15 cellular contexts compared by ENCODE assay signal in genomic region chr17:50132104-50132794, GRCh38. TPM values are rescaled to one million over a fixed set of nuclear protein-coding genes. Genes with fewer than 3 reads are reported as not detected.
DNase-seq lines count a peak whose midpoint lies in the region; ATAC-seq and TF ChIP-seq lines count a peak whose summit lies in the region.
"Had no signal": no experiment of that assay in that cellular context is flagged by ENCODE, and none has a peak within 500 bp of the region (broad histone marks: within the 10 kb centered on the region; RNA-seq: fewer than 3 reads in every experiment).

No MANE protein-coding gene starts in this region.

- H3K4me3 ChIP-seq in RWPE2 (ENCODE audit: severe bottlenecking) (no peak overlapping the region), testis (no peak overlapping the region)
- H3K4me3 ChIP-seq: spleen, upper lobe of left lung had no signal

- peak overlapping the region; percentile 16 for H3K27ac Mint-ChIP-seq in activated CD8-positive, alpha-beta T cell treated with anti-CD3 and anti-CD28 coated beads, Interleukin-2, amount 10 ng/mL, durations not matched to agents 7 days and 5 days
- no peak overlapping the region for H3K27ac Mint-ChIP-seq in activated CD8-positive, alpha-beta T cell treated with anti-CD3 and anti-CD28 coated beads for 36 hours
- peak overlapping the region; percentile 60 for H3K27ac Mint-ChIP-seq in stimulated activated memory B cell treated with anti-CD40 and anti-IgM and Interleukin-4, amounts not matched to agents 10 μg/mL and 1 μg/mL and 100 μg/mL, for 72 hours
- H3K27ac Mint-ChIP-seq: activated naive CD4-positive, alpha-beta T cell treated with anti-CD3 and anti-CD28 coated beads, Interleukin-2, amount 50 U/mL, for 24 hours had no signal

- no peak overlapping the region for H3K4me3 Mint-ChIP-seq in activated CD8-positive, alpha-beta T cell treated with anti-CD3 and anti-CD28 coated beads, Interleukin-2, amount 10 ng/mL, durations not matched to agents 7 days and 5 days
- no peak overlapping the region for H3K4me3 Mint-ChIP-seq in activated CD8-positive, alpha-beta T cell treated with anti-CD3 and anti-CD28 coated beads for 36 hours
- H3K4me3 Mint-ChIP-seq in stimulated activated memory B cell treated with anti-CD40 and anti-IgM and Interleukin-4, amounts not matched to agents 10 μg/mL and 1 μg/mL and 100 μg/mL, for 72 hours = peak overlapping the region; percentile 3

- TF ChIP-seq CTCF in activated CD8-positive, alpha-beta T cell treated with anti-CD3 and anti-CD28 coated beads for 36 hours (IDR thresholded peaks at IDR 0.05) = no peak
- TF ChIP-seq CTCF in RWPE2 (IDR thresholded peaks at IDR 0.05; ENCODE audit: poor library complexity, severe bottlenecking) (no peak), testis (IDR thresholded peaks at IDR 0.05) (no peak)

- no peaks in the 10 kb centered on the region for H3K9me3 Mint-ChIP-seq in activated CD8-positive, alpha-beta T cell treated with anti-CD3 and anti-CD28 coated beads, Interleukin-2, amount 10 ng/mL, durations not matched to agents 7 days and 5 days (ENCODE audit: insufficient read depth)
- H3K9me3 Mint-ChIP-seq in activated CD8-positive, alpha-beta T cell treated with anti-CD3 and anti-CD28 coated beads for 36 hours = no peaks in the 10 kb centered on the region
- no peaks in the 10 kb centered on the region for H3K9me3 Mint-ChIP-seq in stimulated activated memory B cell treated with anti-CD40 and anti-IgM and Interleukin-4, amounts not matched to agents 10 μg/mL and 1 μg/mL and 100 μg/mL, for 72 hours
- H3K9me3 Mint-ChIP-seq: activated naive CD4-positive, alpha-beta T cell treated with anti-CD3 and anti-CD28 coated beads, Interleukin-2, amount 50 U/mL, for 24 hours had no signal

- H3K9me3 ChIP-seq in RWPE2 (ENCODE audit: severe bottlenecking) = no peaks in the 10 kb centered on the region
- H3K9me3 ChIP-seq in testis = no peaks in the 10 kb centered on the region
- H3K9me3 ChIP-seq: spleen, upper lobe of left lung had no signal

- no peak for ATAC-seq in activated CD8-positive, alpha-beta T cell treated with anti-CD3 and anti-CD28 coated beads, Interleukin-2, amount 10 ng/mL, durations not matched to agents 7 days and 5 days
- no peak for ATAC-seq in activated CD8-positive, alpha-beta T cell treated with anti-CD3 and anti-CD28 coated beads for 36 hours
- ATAC-seq in RWPE2 (ENCODE audit: low read depth) = no peak; the same call in 2 of the 3 replicates
- ATAC-seq in stimulated activated memory B cell treated with anti-CD40 and anti-IgM and Interleukin-4, amounts not matched to agents 10 μg/mL and 1 μg/mL and 100 μg/mL, for 72 hours = no peak

- peak overlapping the region; percentile 19 for H3K27ac ChIP-seq in RWPE2 (ENCODE audit: poor library complexity, severe bottlenecking)
- H3K27ac ChIP-seq in testis = no peak overlapping the region

- intact Hi-C loops in activated CD8-positive, alpha-beta T cell treated with anti-CD3 and anti-CD28 coated beads for 36 hours (cut with micrococcal nuclease) = no loop called here
- intact Hi-C loops in testis (cut with DNase I; ENCODE audit: low total_unique reads) = no loop called here

- H3K36me3 ChIP-seq in RWPE2 (ENCODE audit: low read depth) (peaks cover 20% of the 10 kb centered on the region), testis (ENCODE audit: low read depth, missing control alignments) (no peaks in the 10 kb centered on the region)

- peaks cover 34% of the 10 kb centered on the region for H3K4me1 Mint-ChIP-seq in activated CD8-positive, alpha-beta T cell treated with anti-CD3 and anti-CD28 coated beads, Interleukin-2, amount 10 ng/mL, durations not matched to agents 7 days and 5 days (ENCODE audit: low read depth)
- peaks cover 22% of the 10 kb centered on the region for H3K4me1 Mint-ChIP-seq in activated CD8-positive, alpha-beta T cell treated with anti-CD3 and anti-CD28 coated beads for 36 hours (ENCODE audit: low read depth)
- peaks cover 60% of the 10 kb centered on the region for H3K4me1 Mint-ChIP-seq in stimulated activated memory B cell treated with anti-CD40 and anti-IgM and Interleukin-4, amounts not matched to agents 10 μg/mL and 1 μg/mL and 100 μg/mL, for 72 hours

- WGBS in testis, 2 donors = 76 to 82% methylated on average over 6 of the region's 6 CpGs

- peaks cover 28% of the 10 kb centered on the region for H3K27me3 Mint-ChIP-seq in activated CD8-positive, alpha-beta T cell treated with anti-CD3 and anti-CD28 coated beads, Interleukin-2, amount 10 ng/mL, durations not matched to agents 7 days and 5 days (ENCODE audit: low read depth)
- H3K27me3 Mint-ChIP-seq in activated CD8-positive, alpha-beta T cell treated with anti-CD3 and anti-CD28 coated beads for 36 hours = peaks cover 23% of the 10 kb centered on the region
- H3K27me3 Mint-ChIP-seq in stimulated activated memory B cell treated with anti-CD40 and anti-IgM and Interleukin-4, amounts not matched to agents 10 μg/mL and 1 μg/mL and 100 μg/mL, for 72 hours = peaks cover 11% of the 10 kb centered on the region

- DNase-seq in activated CD8-positive, alpha-beta T cell treated with anti-CD3 and anti-CD28 coated beads, Interleukin-2, amount 10 ng/mL, durations not matched to agents 7 days and 5 days = no peak
- no peak for DNase-seq in activated CD8-positive, alpha-beta T cell treated with anti-CD3 and anti-CD28 coated beads for 36 hours
- DNase-seq in RWPE2 (ENCODE audit: low spot score) (no peak), erythroblast (lab: John Stamatoyannopoulos, UW) (peak; percentile 18 to 23), putamen (ENCODE audit: low spot score) (no peak), testis (no peak), inferior parietal cortex (ENCODE audit: extremely low spot score) (no peak)
- DNase-seq: activated CD4-positive, alpha-beta T cell treated with anti-CD3 and anti-CD28 coated beads, Interleukin-2, amount 50 U/mL, for 1 hour; cortex of kidney; spleen; SW 1271 had no signal

- peaks cover 6% of the 10 kb centered on the region for H3K27me3 ChIP-seq in RWPE2 (ENCODE audit: insufficient read depth, poor library complexity, severe bottlenecking)
- no peaks in the 10 kb centered on the region for H3K27me3 ChIP-seq in testis

- H3K36me3 Mint-ChIP-seq in activated CD8-positive, alpha-beta T cell treated with anti-CD3 and anti-CD28 coated beads, Interleukin-2, amount 10 ng/mL, durations not matched to agents 7 days and 5 days (ENCODE audit: low read depth) = peaks cover 33% of the 10 kb centered on the region
- peaks cover 19% of the 10 kb centered on the region for H3K36me3 Mint-ChIP-seq in activated CD8-positive, alpha-beta T cell treated with anti-CD3 and anti-CD28 coated beads for 36 hours (ENCODE audit: low read depth)
- peaks cover 37% of the 10 kb centered on the region for H3K36me3 Mint-ChIP-seq in stimulated activated memory B cell treated with anti-CD40 and anti-IgM and Interleukin-4, amounts not matched to agents 10 μg/mL and 1 μg/mL and 100 μg/mL, for 72 hours

- peaks cover 6% of the 10 kb centered on the region for H3K4me1 ChIP-seq in RWPE2 (ENCODE audit: insufficient read depth, poor library complexity, severe bottlenecking)
- peaks cover 16% of the 10 kb centered on the region for H3K4me1 ChIP-seq in testis

- TF ChIP-seq POLR2A in erythroblast (IDR thresholded peaks at IDR 0.05; ENCODE audit: low read length) = no peak
- TF ChIP-seq POLR2A in testis (IDR thresholded peaks at IDR 0.05) = no peak

- POLR2A ChIA-PET in activated CD8-positive, alpha-beta T cell treated with anti-CD3 and anti-CD28 coated beads, Interleukin-2, amount 10 ng/mL, durations not matched to agents 7 days and 5 days (lab: Charles Lee) = interaction anchor here (1.1 kb wide), 1 partner anchor 8 kb away, joined by 3 read pairs; no protein-coding TSS in a partner anchor
- POLR2A ChIA-PET in activated CD8-positive, alpha-beta T cell treated with anti-CD3 and anti-CD28 coated beads for 36 hours (lab: Charles Lee) = interaction anchor here (1.2 to 3.3 kb wide), 5 partner anchors 14 to 30 kb away, joined by 3 to 9 read pairs (median 4); no protein-coding TSS in a partner anchor

- CTCF ChIA-PET in activated CD8-positive, alpha-beta T cell treated with anti-CD3 and anti-CD28 coated beads, Interleukin-2, amount 10 ng/mL, durations not matched to agents 7 days and 5 days (lab: Charles Lee) = interaction anchor here (0.8 to 2.4 kb wide), 8 partner anchors 8 to 165 kb away, joined by 3 to 11 read pairs (median 4); partner anchors contain the start of gene PDK2
- CTCF ChIA-PET in activated CD8-positive, alpha-beta T cell treated with anti-CD3 and anti-CD28 coated beads for 36 hours (lab: Charles Lee) = interaction anchor here (0.6 to 3.4 kb wide), 5 partner anchors 8 to 38 kb away, joined by 3 to 23 read pairs (median 12); no protein-coding TSS in a partner anchor

RNA-seq across cellular contexts. Expression of gene SAMD14, which starts 2.3 kb away (rescaled TPM):
- total RNA-seq in activated CD8-positive, alpha-beta T cell treated with anti-CD3 and anti-CD28 coated beads, Interleukin-2, amount 10 ng/mL, durations not matched to agents 7 days and 5 days = under 1 TPM; 0.50 to 0.55 TPM
- total RNA-seq in activated CD8-positive, alpha-beta T cell treated with anti-CD3 and anti-CD28 coated beads for 36 hours = 1 to 10 TPM in 1 of 2 experiments, under 1 TPM in 1; 0.47 to 1.3 TPM
- total RNA-seq in testis = 1 to 10 TPM; 3.2 to 3.3 TPM
- 5.2 TPM for polyA plus RNA-seq in testis (ENCODE audit: insufficient read depth, low read depth, low replicate concordance)
- polyA plus RNA-seq: keratinocyte had no signal

RNA-seq across cellular contexts. Expression of gene PPP1R9B, which starts 18.2 kb away (rescaled TPM):
- total RNA-seq in activated CD8-positive, alpha-beta T cell treated with anti-CD3 and anti-CD28 coated beads, Interleukin-2, amount 10 ng/mL, durations not matched to agents 7 days and 5 days = 100 to 1,000 TPM; 113 to 115 TPM
- 10 to 100 TPM; 52.4 to 56.4 TPM for total RNA-seq in activated CD8-positive, alpha-beta T cell treated with anti-CD3 and anti-CD28 coated beads for 36 hours
- 10 to 100 TPM; 81.1 to 82.4 TPM for total RNA-seq in testis
- 49.1 TPM for polyA plus RNA-seq in testis (ENCODE audit: insufficient read depth, low read depth, low replicate concordance)

RNA-seq across cellular contexts. Expression of gene SGCA, which starts 33.6 kb away (rescaled TPM):
- not detected for total RNA-seq in activated CD8-positive, alpha-beta T cell treated with anti-CD3 and anti-CD28 coated beads, Interleukin-2, amount 10 ng/mL, durations not matched to agents 7 days and 5 days
- total RNA-seq in activated CD8-positive, alpha-beta T cell treated with anti-CD3 and anti-CD28 coated beads for 36 hours = under 1 TPM in 1 of 2 experiments, not detected in 1; 0.34 TPM
- total RNA-seq in testis = 1 to 10 TPM; 2.4 to 7.6 TPM
- 33.1 TPM for polyA plus RNA-seq in testis (ENCODE audit: insufficient read depth, low read depth, low replicate concordance)
- polyA plus RNA-seq: keratinocyte had no signal

RNA-seq across cellular contexts. Expression of gene PDK2, which starts 37.1 kb away (rescaled TPM):
- total RNA-seq in activated CD8-positive, alpha-beta T cell treated with anti-CD3 and anti-CD28 coated beads, Interleukin-2, amount 10 ng/mL, durations not matched to agents 7 days and 5 days = 10 to 100 TPM; 18.1 to 21.2 TPM
- total RNA-seq in activated CD8-positive, alpha-beta T cell treated with anti-CD3 and anti-CD28 coated beads for 36 hours = 1 to 10 TPM; 6.0 to 7.7 TPM
- 10 to 100 TPM; 50.6 to 62.1 TPM for total RNA-seq in testis
- 56.4 TPM for polyA plus RNA-seq in testis (ENCODE audit: insufficient read depth, low read depth, low replicate concordance)

Comparison
In these comparisons a context has a peak if more than half of its experiments do, and no peak if none do; other contexts are left out.
1. DNase-seq: peak in erythroblast (2 of 2); none in activated CD8-positive, alpha-beta T cell treated with anti-CD3 and anti-CD28 coated beads, Interleukin-2, amount 10 ng/mL, durations not matched to agents 7 days and 5 days (single experiment), activated CD8-positive, alpha-beta T cell treated with anti-CD3 and anti-CD28 coated beads for 36 hours (single experiment), RWPE2 (single experiment), putamen (single experiment), testis (single experiment) and inferior parietal cortex (single experiment).